16 cellular contexts compared by ENCODE assay signal in genomic region chr9:82621446-82621845, GRCh38.
DNase-seq lines count a peak whose midpoint lies in the region; TF ChIP-seq lines count a peak whose summit lies in the region.
"Had no signal": no experiment of that assay in that cellular context is flagged by ENCODE, and none has a peak within 500 bp of the region (broad histone marks: within the 10 kb centered on the region; RNA-seq: fewer than 3 reads in every experiment).

No MANE protein-coding gene starts in this region.

- H3K4me3 Mint-ChIP-seq in HFFc6 = no peak overlapping the region
- H3K4me3 Mint-ChIP-seq: activated CD4-positive, alpha-beta memory T cell treated with anti-CD3 and anti-CD28 coated beads, Interleukin-2, amount 10 ng/mL, durations not matched to agents 7 days and 5 days; CD14-positive monocyte had no signal

- peak; percentile 32 for DNase-seq in A172 (ENCODE audit: low spot score)
- DNase-seq in DMS53 treated with DMSO at 0.1 percent for 48 hours (lab: John Stamatoyannopoulos, UW; ENCODE audit: unreplicated experiment) = peak; percentile 86
- peak; percentile 37 for DNase-seq in NCI-H2196 (lab: John Stamatoyannopoulos, UW; ENCODE audit: unreplicated experiment)
- peak; percentile 28 for DNase-seq in astrocyte of the hippocampus (ENCODE audit: low read depth, low spot score)
- DNase-seq in stimulated activated CD4-positive, alpha-beta T cell treated with anti-CD3 and anti-CD28 coated beads, Interleukin-4, amount 100 ng/mL, for 4 hours = no peak
- DNase-seq in HFFc6 = no peak
- DNase-seq in putamen (ENCODE audit: low spot score) = no peak
- DNase-seq in GM20000 (ENCODE audit: low spot score) = no peak
- DNase-seq: activated CD4-positive, alpha-beta memory T cell treated with anti-CD3 and anti-CD28 coated beads, Interleukin-2, amount 10 ng/mL, durations not matched to agents 7 days and 5 days; activated effector memory CD4-positive, alpha-beta T cell treated with Interleukin-2 at 50 U/mL for 16 hours; occipital lobe; retina; SHP77; stimulated activated CD4-positive, alpha-beta T cell treated with anti-CD3 and anti-CD28 coated beads, Interleukin-4, amount 100 ng/mL, for 1 hour; stimulated activated naive CD4-positive, alpha-beta T cell treated with Interleukin-2 at 50 U/mL for 16 hours had no signal

- H3K27me3 Mint-ChIP-seq in HFFc6 (ENCODE audit: insufficient read depth) = no peaks in the 10 kb centered on the region
- H3K27me3 Mint-ChIP-seq: activated CD4-positive, alpha-beta memory T cell treated with anti-CD3 and anti-CD28 coated beads, Interleukin-2, amount 10 ng/mL, durations not matched to agents 7 days and 5 days had no signal

- no peak overlapping the region for H3K27ac Mint-ChIP-seq in HFFc6
- H3K27ac Mint-ChIP-seq: activated CD4-positive, alpha-beta memory T cell treated with anti-CD3 and anti-CD28 coated beads, Interleukin-2, amount 10 ng/mL, durations not matched to agents 7 days and 5 days; CD14-positive monocyte had no signal

- H3K36me3 Mint-ChIP-seq in HFFc6 (ENCODE audit: low read depth) = no peaks in the 10 kb centered on the region
- H3K36me3 Mint-ChIP-seq: CD14-positive monocyte had no signal

- no peaks in the 10 kb centered on the region; the same call in 1 of the 2 replicates for H3K9me3 Mint-ChIP-seq in HFFc6

- no peaks in the 10 kb centered on the region for H3K4me1 Mint-ChIP-seq in HFFc6 (ENCODE audit: low read depth)
- H3K4me1 Mint-ChIP-seq: activated CD4-positive, alpha-beta memory T cell treated with anti-CD3 and anti-CD28 coated beads, Interleukin-2, amount 10 ng/mL, durations not matched to agents 7 days and 5 days; CD14-positive monocyte had no signal

- TF ChIP-seq CTCF in HFFc6 (IDR thresholded peaks at IDR 0.05) = no peak
- TF ChIP-seq CTCF in GM20000 (IDR thresholded peaks at IDR 0.05; ENCODE audit: extremely low read depth, missing control alignments) = no peak

Comparison
In these comparisons a context has a peak if more than half of its experiments do, and no peak if none do; other contexts are left out.
1. DNase-seq: peak in A172 (single experiment), DMS53 treated with DMSO at 0.1 percent for 48 hours (single experiment), NCI-H2196 (single experiment) and astrocyte of the hippocampus (single experiment); none in stimulated activated CD4-positive, alpha-beta T cell treated with anti-CD3 and anti-CD28 coated beads, Interleukin-4, amount 100 ng/mL, for 4 hours (0 of 2), HFFc6 (single experiment), putamen (single experiment) and GM20000 (single experiment).